Comparison of ENCODE assay signal across 8 cellular contexts in the genomic region with DNA sequence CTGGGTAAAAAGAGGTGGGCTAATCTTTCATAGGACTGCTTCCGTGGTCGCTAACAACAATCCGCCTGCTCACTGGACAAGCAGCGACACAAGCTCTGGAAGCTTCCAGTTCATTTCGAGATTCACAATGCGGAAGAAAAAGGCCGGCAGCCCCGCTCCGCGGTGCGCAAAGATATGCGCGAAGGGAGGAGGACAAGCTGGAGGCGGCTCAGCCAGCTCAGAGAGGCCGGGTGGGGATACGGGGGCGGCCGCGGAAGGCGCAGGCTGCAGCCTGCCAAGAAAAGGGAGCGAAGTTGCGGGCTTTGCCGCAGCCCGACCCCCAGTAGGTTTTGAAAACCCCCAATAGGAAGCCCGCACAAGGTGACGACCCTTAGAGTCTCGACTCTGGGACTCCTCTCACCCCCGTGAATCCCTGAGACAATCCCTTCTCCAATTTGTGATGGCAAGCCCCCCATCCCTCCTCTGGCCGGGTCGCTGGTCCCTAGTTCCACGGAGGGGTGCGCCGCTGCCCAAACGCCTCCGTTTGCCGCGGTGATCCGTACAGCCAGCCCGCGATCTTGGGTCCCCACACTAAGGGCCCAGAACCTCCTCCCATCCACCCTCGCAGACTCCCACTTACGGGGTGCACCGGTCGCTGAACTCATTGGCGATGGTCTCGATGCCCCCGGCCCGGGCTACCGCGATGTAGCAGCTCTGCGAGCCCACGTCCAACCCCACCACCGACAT. TPM values are rescaled to one million over a fixed set of nuclear protein-coding genes. Genes with fewer than 3 reads are reported as not detected.
DNase-seq lines count a peak whose midpoint lies in the region; ATAC-seq and TF ChIP-seq lines count a peak whose summit lies in the region.

No MANE protein-coding gene starts in this region.

- H3K27me3 ChIP-seq in duodenal mucosa (ENCODE audit: control insufficient read depth in 1 of 2, insufficient read depth in 2 of 2, low read length in 2 of 2): no peaks in the 10 kb centered on the region
- H3K27me3 ChIP-seq in lower lobe of right lung (ENCODE audit: low read depth): no peaks in the 10 kb centered on the region

- no peak for TF ChIP-seq CTCF in lower lobe of right lung (IDR thresholded peaks at IDR 0.05)

- DNase-seq in HEK293T (ENCODE audit: extremely low spot score): peak; percentile 31
- DNase-seq in NCI-H146 treated with DMSO at 0.1 percent for 48 hours (lab: John Stamatoyannopoulos, UW; ENCODE audit: unreplicated experiment): peak; percentile 25
- DNase-seq in activated CD4-positive, alpha-beta T cell treated with anti-CD3 and anti-CD28 coated beads, Interleukin-2, amount 50 U/mL, for 24 hours (ENCODE audit: low read depth in 1 of 2, low spot score in 1 of 2): peak; percentile 35 to 45
- DNase-seq in lower lobe of right lung: peak; percentile 73
- peak in 2 of 3 donors; percentile 8 to 54 for DNase-seq in stimulated activated CD4-positive, alpha-beta T cell treated with anti-CD3 and anti-CD28 coated beads, TNF-alpha, amount 100 ng/mL, for 1 hour (ENCODE audit: low read depth in 3 of 3, low spot score in 1 of 3)

- CTCF ChIA-PET in HEK293T (lab: Yijun Ruan, JAX): no interaction called here

- peak overlapping the region; percentile 97 for H3K27ac ChIP-seq in duodenal mucosa (ENCODE audit: low read depth, low read length)
- H3K27ac ChIP-seq in lower lobe of right lung: peak overlapping the region; percentile 87

- POLR2A ChIA-PET in HEK293T (lab: Yijun Ruan, JAX): interaction anchor here (0.6 kb wide), 1 partner anchor 1499 kb away, joined by 3 read pairs; no protein-coding TSS in a partner anchor

- intact Hi-C loops in lower lobe of right lung (cut with DNase I): no loop called here

- peak overlapping the region; percentile 97 to 99 for H3K9ac ChIP-seq in duodenal mucosa (ENCODE audit: low read depth in 1 of 2, low read length in 2 of 2)

- H3K36me3 ChIP-seq in duodenal mucosa (ENCODE audit: control insufficient read depth in 1 of 2, insufficient read depth in 2 of 2, low read length in 2 of 2) (peaks cover 0 to 5% of the 10 kb centered on the region in 2 donors), lower lobe of right lung (peaks cover 26% of the 10 kb centered on the region)

- H3K9me3 ChIP-seq in duodenal mucosa (ENCODE audit: control insufficient read depth in 1 of 2, low read length in 2 of 2) (no peaks in the 10 kb centered on the region), lower lobe of right lung (no peaks in the 10 kb centered on the region)

- ATAC-seq in lower lobe of right lung: peak; percentile 56 to 62
- ATAC-seq in HG03378 (IDR thresholded peaks at IDR 0.05; ENCODE audit: unreplicated experiment): no peak

- H3K4me1 ChIP-seq in duodenal mucosa (ENCODE audit: control insufficient read depth in 1 of 2, insufficient read depth in 2 of 2, low read length in 2 of 2) (peaks cover 15 to 24% of the 10 kb centered on the region in 2 donors), lower lobe of right lung (peaks cover 26% of the 10 kb centered on the region)

- H3K4me3 ChIP-seq in GM08714 (ENCODE audit: low read length) (peak overlapping the region; percentile 86), duodenal mucosa (ENCODE audit: low read depth in 1 of 2, low read length in 2 of 2) (peak overlapping the region; percentile 80 to 93), lower lobe of right lung (peak overlapping the region; percentile 91)

TF ChIP-seq in HEK293T, 16 proteins besides CTCF, POLR2A, EP300 and RAD21:
- peak; percentile 73 for TF ChIP-seq ARNT (IDR thresholded peaks at IDR 0.05)
- no peak for TF ChIP-seq FOXK2 (IDR thresholded peaks at IDR 0.05)
TF ChIP-seq in HEK293T: peak in this region for 1.

RNA-seq across cellular contexts. Expression of gene HSPH1, which starts 0.7 kb away (rescaled TPM):
- total RNA-seq in lower lobe of right lung: 108 TPM

RNA-seq across cellular contexts. Expression of gene B3GLCT, which starts 38.8 kb away (rescaled TPM):
- 6.1 TPM for total RNA-seq in lower lobe of right lung
